In genomic region chr12:89350661-89351488, GRCh38 we compare ENCODE assay signal across 8 cellular contexts. TPM values are rescaled to one million over a fixed set of nuclear protein-coding genes. Genes with fewer than 3 reads are reported as not detected.
DNase-seq lines count a peak whose midpoint lies in the region; ATAC-seq and TF ChIP-seq lines count a peak whose summit lies in the region.

No MANE protein-coding gene starts in this region.

- H3K9me3 ChIP-seq in OCI-LY1 (ENCODE audit: low read length), result no peaks in the 10 kb centered on the region

- ATAC-seq in stimulated activated naive CD8-positive, alpha-beta T cell treated with anti-CD3 and anti-CD28 coated beads, Interleukin-15, amount 100 ng/mL, for 72 hours, result no peak
- no peak for ATAC-seq in HG03520 (IDR thresholded peaks at IDR 0.05; ENCODE audit: unreplicated experiment)

- H3K36me3 ChIP-seq in OCI-LY1 (ENCODE audit: insufficient read depth, low read length) (no peaks in the 10 kb centered on the region), brain microvascular endothelial cell (replicated peaks) (peaks cover 25% of the 10 kb centered on the region)

- in situ Hi-C loops in brain microvascular endothelial cell (cut with HindIII; ENCODE audit: low pct_ligation_motif_present, low sequenced_read_pairs), result loop anchor here (25.0 kb wide), 1 partner anchor 111 kb away; no protein-coding TSS in a partner anchor

- no peaks in the 10 kb centered on the region for H3K79me2 ChIP-seq in OCI-LY1 (ENCODE audit: insufficient read depth, low read length)

- peaks cover 38% of the 10 kb centered on the region for H3K27me3 Mint-ChIP-seq in stimulated activated naive CD8-positive, alpha-beta T cell treated with anti-CD3 and anti-CD28 coated beads, Interleukin-15, amount 100 ng/mL, for 72 hours

- no peaks in the 10 kb centered on the region for H3K9me3 Mint-ChIP-seq in stimulated activated naive CD8-positive, alpha-beta T cell treated with anti-CD3 and anti-CD28 coated beads, Interleukin-15, amount 100 ng/mL, for 72 hours

- H3K27ac Mint-ChIP-seq in stimulated activated naive CD8-positive, alpha-beta T cell treated with anti-CD3 and anti-CD28 coated beads, Interleukin-15, amount 100 ng/mL, for 72 hours, result peak overlapping the region; percentile 83 to 91

- DNase-seq in ELR (ENCODE audit: low read depth), result peak; percentile 47
- no peak for DNase-seq in brain microvascular endothelial cell
- peak; percentile 40 for DNase-seq in kidney tubule cell (ENCODE audit: low spot score)
- peak; percentile 19 to 30 for DNase-seq in stimulated activated naive CD8-positive, alpha-beta T cell treated with anti-CD3 and anti-CD28 coated beads, Interleukin-15, amount 100 ng/mL, for 72 hours
- DNase-seq in occipital lobe (lab: John Stamatoyannopoulos, UW), result no peak
- no peak for DNase-seq in SKM-1 treated with dmso at 0.1 percent for 144 hours (lab: John Stamatoyannopoulos, UW; ENCODE audit: unreplicated experiment)

- no peaks in the 10 kb centered on the region for H3K27me3 ChIP-seq in OCI-LY1 (ENCODE audit: insufficient read depth, low read length)
- no peaks in the 10 kb centered on the region for H3K27me3 ChIP-seq in brain microvascular endothelial cell (replicated peaks)

- H3K9me2 ChIP-seq in OCI-LY1 (ENCODE audit: low read depth, low read length), result no peaks in the 10 kb centered on the region

- H2AFZ ChIP-seq in OCI-LY1 (ENCODE audit: low read length), result no peak overlapping the region

- TF ChIP-seq CTCF in OCI-LY1 (IDR thresholded peaks at IDR 0.05; ENCODE audit: low read length) (no peak), brain microvascular endothelial cell (IDR thresholded peaks at IDR 0.05; ENCODE audit: low read depth, low read length, missing control alignments) (no peak)

- peak overlapping the region; percentile 82 to 96 for H3K4me3 Mint-ChIP-seq in stimulated activated naive CD8-positive, alpha-beta T cell treated with anti-CD3 and anti-CD28 coated beads, Interleukin-15, amount 100 ng/mL, for 72 hours

- H3K27ac ChIP-seq in OCI-LY1 (ENCODE audit: low read depth, low read length, poor library complexity, severe bottlenecking) (no peak overlapping the region), brain microvascular endothelial cell (peak overlapping the region; percentile 69)

- H3K4me1 Mint-ChIP-seq in stimulated activated naive CD8-positive, alpha-beta T cell treated with anti-CD3 and anti-CD28 coated beads, Interleukin-15, amount 100 ng/mL, for 72 hours, result peaks cover 55% of the 10 kb centered on the region

- no peaks in the 10 kb centered on the region for H3F3A ChIP-seq in OCI-LY1 (ENCODE audit: insufficient read depth, low read length)

- no peaks in the 10 kb centered on the region for H4K20me1 ChIP-seq in OCI-LY1 (ENCODE audit: insufficient read depth, low read length)

- H3K9ac ChIP-seq in OCI-LY1 (ENCODE audit: low read length), result no peak overlapping the region

- H3K4me3 ChIP-seq in OCI-LY1 (ENCODE audit: low read depth, low read length, poor library complexity, severe bottlenecking) (peak overlapping the region; percentile 65), brain microvascular endothelial cell (ENCODE audit: low read depth, low read length) (peak overlapping the region; percentile 100)

- peaks cover 71% of the 10 kb centered on the region for H3K4me1 ChIP-seq in OCI-LY1 (ENCODE audit: insufficient read depth, low read length, severe bottlenecking)

- peak overlapping the region; percentile 84 for H3K4me2 ChIP-seq in OCI-LY1 (ENCODE audit: low read length)

RNA-seq across cellular contexts. Expression of gene DUSP6, which starts 1.4 kb away (rescaled TPM):
- 34.5 TPM for total RNA-seq in occipital lobe

Comparison
In these comparisons a context has a peak if more than half of its experiments do, and no peak if none do; other contexts are left out.
1. DNase-seq: peak in ELR (single experiment), kidney tubule cell (single experiment) and stimulated activated naive CD8-positive, alpha-beta T cell treated with anti-CD3 and anti-CD28 coated beads, Interleukin-15, amount 100 ng/mL, for 72 hours (2 of 2); none in brain microvascular endothelial cell (single experiment), occipital lobe (single experiment) and SKM-1 treated with dmso at 0.1 percent for 144 hours (single experiment).